ENCODE assay signal across 8 cellular contexts in the genomic region with DNA sequence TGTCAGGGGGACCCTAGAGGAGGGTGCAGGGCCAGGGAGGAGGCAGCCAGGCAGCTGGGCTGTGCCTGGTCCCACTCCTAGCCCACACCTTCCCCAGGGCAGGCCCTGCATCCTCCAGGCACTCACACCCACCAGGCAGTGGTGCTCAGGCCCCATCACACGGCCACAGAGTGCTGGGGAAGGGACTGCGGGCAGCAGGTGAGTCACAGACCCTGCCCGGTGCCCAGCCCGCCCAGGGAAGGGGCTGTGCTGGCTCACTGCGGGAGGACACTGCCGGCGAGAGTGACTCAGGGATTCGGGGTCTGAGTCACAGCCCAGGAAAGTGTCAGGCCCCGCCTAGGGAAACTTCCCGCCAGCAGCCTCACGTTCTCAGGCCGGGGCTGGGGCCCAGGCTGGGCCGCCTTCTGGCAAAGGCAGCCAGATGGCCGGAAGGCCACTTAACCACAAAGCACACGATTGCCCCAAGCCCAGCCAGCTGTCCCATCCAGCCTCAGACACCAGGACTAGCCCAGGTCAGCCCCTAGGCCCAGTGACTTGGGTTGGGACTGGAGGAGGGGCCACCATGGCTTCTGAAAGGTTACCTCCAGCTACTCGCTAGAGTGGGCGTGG. TPM values are rescaled to one million over a fixed set of nuclear protein-coding genes. Genes with fewer than 3 reads are reported as not detected.
DNase-seq lines count a peak whose midpoint lies in the region; ATAC-seq and TF ChIP-seq lines count a peak whose summit lies in the region.

No MANE protein-coding gene starts in this region.

- H3K36me3 ChIP-seq in HCT116 (ENCODE audit: control insufficient read depth in 1 of 2, insufficient read depth in 2 of 2, low read length in 2 of 2) (no peaks in the 10 kb centered on the region; a peak in 1 of 4 replicates), ectodermal cell (ENCODE audit: control insufficient read depth, insufficient read depth, low read length) (no peaks in the 10 kb centered on the region)

- peaks cover 36% of the 10 kb centered on the region for H3K36me3 Mint-ChIP-seq in activated CD4-positive, alpha-beta T cell treated with anti-CD3 and anti-CD28 coated beads, Interleukin-2, amount 10 ng/mL, durations not matched to agents 24 days and 14 days (ENCODE audit: low read depth)
- H3K36me3 Mint-ChIP-seq in progenitor cell of endocrine pancreas (ENCODE audit: insufficient read depth), result peaks cover 3% of the 10 kb centered on the region

- no peaks in the 10 kb centered on the region for H3K27me3 ChIP-seq in HCT116 (ENCODE audit: insufficient read depth, low read length)
- H3K27me3 ChIP-seq in ectodermal cell (ENCODE audit: control insufficient read depth, insufficient read depth, low read length, poor library complexity, severe bottlenecking), result no peaks in the 10 kb centered on the region

- peak; percentile 86 for ATAC-seq in HCT116

- no peak overlapping the region for H3K4me3 Mint-ChIP-seq in activated CD4-positive, alpha-beta T cell treated with anti-CD3 and anti-CD28 coated beads, Interleukin-2, amount 10 ng/mL, durations not matched to agents 24 days and 14 days
- no peak overlapping the region for H3K4me3 Mint-ChIP-seq in progenitor cell of endocrine pancreas (ENCODE audit: low read depth)

- H3K4me1 Mint-ChIP-seq in activated CD4-positive, alpha-beta T cell treated with anti-CD3 and anti-CD28 coated beads, Interleukin-2, amount 10 ng/mL, durations not matched to agents 24 days and 14 days, result peaks cover 18% of the 10 kb centered on the region
- no peaks in the 10 kb centered on the region for H3K4me1 Mint-ChIP-seq in progenitor cell of endocrine pancreas (ENCODE audit: low read depth)

- H3K4me2 ChIP-seq in HCT116 (ENCODE audit: low read length), result peak overlapping the region; percentile 94

- H2AFZ ChIP-seq in HCT116 (ENCODE audit: low read depth, low read length, poor library complexity, severe bottlenecking), result no peak overlapping the region

- H3K9me3 ChIP-seq in HCT116 (ENCODE audit: control insufficient read depth in 1 of 2, insufficient read depth in 1 of 2, low read depth in 1 of 2, low read length in 2 of 2) (no peaks in the 10 kb centered on the region), ectodermal cell (ENCODE audit: control insufficient read depth, low read length) (no peaks in the 10 kb centered on the region)

- WGBS in ectodermal cell, 2 experiments, result 44 to 50% methylated on average over 17 of the region's 17 CpGs

- H3K27ac ChIP-seq in HCT116 (ENCODE audit: low read depth, low read length) (peak overlapping the region; percentile 92), ectodermal cell (ENCODE audit: insufficient read depth, low read depth, low read length, poor library complexity, severe bottlenecking) (peak overlapping the region; percentile 36)

- CTCF ChIA-PET in GM10248 (lab: Yijun Ruan, JAX) (interaction anchor here (1.3 to 7.8 kb wide), 3 partner anchors 13 to 414 kb away, joined by 5 to 77 read pairs (median 7); no protein-coding TSS in a partner anchor), HCT116 (lab: Charles Lee) (interaction anchor here (1.0 to 1.4 kb wide), 3 partner anchors 109 to 132 kb away, joined by 3 to 6 read pairs (median 3); no protein-coding TSS in a partner anchor)

- H3K27me3 Mint-ChIP-seq in activated CD4-positive, alpha-beta T cell treated with anti-CD3 and anti-CD28 coated beads, Interleukin-2, amount 10 ng/mL, durations not matched to agents 24 days and 14 days, result no peaks in the 10 kb centered on the region
- no peaks in the 10 kb centered on the region for H3K27me3 Mint-ChIP-seq in progenitor cell of endocrine pancreas

- no peaks in the 10 kb centered on the region for H3K9me2 ChIP-seq in HCT116 (ENCODE audit: insufficient read depth)

- TF ChIP-seq RAD21 in HCT116 (IDR thresholded peaks at IDR 0.05; ENCODE audit: low read depth), result no peak

- BruUV-seq in HCT116 (replicated peaks; lab: Mats Ljungman, UMichigan), result no TSS peak

- H3K79me2 ChIP-seq in HCT116 (ENCODE audit: insufficient read depth, low read length), result no peaks in the 10 kb centered on the region

- POLR2A ChIA-PET in GM10248 (lab: Yijun Ruan, JAX), result no interaction called here
- POLR2A ChIA-PET in HCT116 (lab: Charles Lee), result interaction anchor here (0.7 kb wide), 1 partner anchor 42 kb away, joined by 3 read pairs; the partner anchor contains the start of gene BIN1

- no peaks in the 10 kb centered on the region for H3K9me3 Mint-ChIP-seq in activated CD4-positive, alpha-beta T cell treated with anti-CD3 and anti-CD28 coated beads, Interleukin-2, amount 10 ng/mL, durations not matched to agents 24 days and 14 days
- H3K9me3 Mint-ChIP-seq in progenitor cell of endocrine pancreas (ENCODE audit: low read depth), result no peaks in the 10 kb centered on the region

- intact Hi-C loops in HCT116 (cut with micrococcal nuclease), result loop anchor here (5.0 kb wide), 1 partner anchor 323 kb away; the partner anchor contains the start of gene MAP3K2
- intact Hi-C loops in activated CD4-positive, alpha-beta T cell treated with anti-CD3 and anti-CD28 coated beads, Interleukin-2, amount 10 ng/mL, durations not matched to agents 24 days and 14 days (cut with micrococcal nuclease), result loop anchor here (1.0 kb wide), 2 partner anchors 15 to 43 kb away; partner anchors contain the start of gene BIN1

- RAD21 ChIA-PET in HCT116 (lab: Charles Lee; ENCODE audit: low non-redundant PET in 1 of 2, low total read pairs in 2 of 2, uncharacterized antibody in 2 of 2, unreplicated experiment in 2 of 2), result no interaction called here

- H3K4me1 ChIP-seq in HCT116 (ENCODE audit: control insufficient read depth in 1 of 2, insufficient read depth in 2 of 2, low read length in 2 of 2), result peaks cover 31 to 57% of the 10 kb centered on the region in 2 experiments
- peaks cover 9% of the 10 kb centered on the region for H3K4me1 ChIP-seq in ectodermal cell (ENCODE audit: control insufficient read depth, insufficient read depth, low read length)

- no peak for TF ChIP-seq POLR2A in HCT116 (IDR thresholded peaks at IDR 0.05; ENCODE audit: borderline replicate concordance, extremely low read depth, insufficient read depth, insufficient read length)

- peak overlapping the region; percentile 84 for H3K27ac Mint-ChIP-seq in activated CD4-positive, alpha-beta T cell treated with anti-CD3 and anti-CD28 coated beads, Interleukin-2, amount 10 ng/mL, durations not matched to agents 24 days and 14 days
- H3K27ac Mint-ChIP-seq in progenitor cell of endocrine pancreas, result no peak overlapping the region

- H3K9ac ChIP-seq in HCT116 (ENCODE audit: low read length), result peak overlapping the region; percentile 89

- DNase-seq in GM10248 (ENCODE audit: extremely low spot score) (peak; percentile 87), HCT116 (ENCODE audit: low read depth, low spot score) (peak; percentile 87), M059J (ENCODE audit: low read depth) (peak; percentile 98), mesenteric fat pad (ENCODE audit: low spot score) (peak; percentile 96), progenitor cell of endocrine pancreas (ENCODE audit: low spot score, unreplicated experiment) (no peak)
- peak; percentile 86 for DNase-seq in activated CD4-positive, alpha-beta T cell treated with anti-CD3 and anti-CD28 coated beads, Interleukin-2, amount 10 ng/mL, durations not matched to agents 24 days and 14 days
- DNase-seq in stimulated activated CD8-positive, alpha-beta memory T cell treated with anti-CD3 and anti-CD28 coated beads, Interleukin-4, amount 100 ng/mL, for 1 hour (ENCODE audit: low read depth in 2 of 2, low spot score in 1 of 2), result peak; percentile 38 to 39

- H4K20me1 ChIP-seq in HCT116 (ENCODE audit: insufficient read depth), result no peaks in the 10 kb centered on the region

- TF ChIP-seq CTCF in GM10248 (IDR thresholded peaks at IDR 0.05; ENCODE audit: control extremely low read depth, extremely low read depth, low read depth, missing control alignments) (no peak), HCT116 (IDR thresholded peaks at IDR 0.05 in 2 of 3, conservative IDR thresholded peaks at IDR 0.05 in 1 of 3; ENCODE audit: borderline replicate concordance in 1 of 3, insufficient read depth in 1 of 3, low read depth in 2 of 3, low read length in 2 of 3) (no peak), progenitor cell of endocrine pancreas (IDR thresholded peaks at IDR 0.05; ENCODE audit: unreplicated experiment) (no peak)

- H3K4me3 ChIP-seq in HCT116 (replicated peaks in 1 of 2; ENCODE audit: low read depth in 1 of 2, low read length in 2 of 2) (peak overlapping the region; percentile 16 to 54), ectodermal cell (ENCODE audit: insufficient read depth, low read depth, low read length) (no peak overlapping the region)

TF ChIP-seq in HCT116, 20 proteins besides CTCF, POLR2A, EP300 and RAD21 (continues in another document):
- TF ChIP-seq REST (IDR thresholded peaks at IDR 0.05; ENCODE audit: low read depth), result no peak

RNA-seq across cellular contexts. Expression of gene BIN1, which starts 42.2 kb away (rescaled TPM):
- 31.8 TPM for total RNA-seq in HCT116 (2021; ENCODE audit: unreplicated experiment)
- 39.0 and 41.5 TPM in 2 replicates for polyA plus RNA-seq in HCT116 (2012)
- 36.3 and 51.1 TPM in 2 replicates for total RNA-seq in M059J (2014; rRNA removed; shearing (Covaris generic))
- 38.3 and 39.7 TPM in 2 replicates for total RNA-seq in activated CD4-positive, alpha-beta T cell treated with anti-CD3 and anti-CD28 coated beads, Interleukin-2, amount 10 ng/mL, durations not matched to agents 24 days and 14 days
- 58.2 TPM for polyA plus RNA-seq in ectodermal cell (2013, experiment 1 of 4)
- 45.6 TPM for polyA plus RNA-seq in ectodermal cell (2013, experiment 2 of 4)
- polyA plus RNA-seq in ectodermal cell (2013, experiment 3 of 4), result 40.3 TPM
- 41.1 TPM for polyA plus RNA-seq in ectodermal cell (2013, experiment 4 of 4)
- total RNA-seq in mesenteric fat pad, result 87.0 TPM
- 65.5 and 66.0 TPM in 2 replicates for total RNA-seq in progenitor cell of endocrine pancreas
